ENCODE assay signal across 10 cellular contexts in genomic region chr11:14075118-14075601, GRCh38.
DNase-seq lines count a peak whose midpoint lies in the region; ATAC-seq and TF ChIP-seq lines count a peak whose summit lies in the region.
"Had no signal": no experiment of that assay in that cellular context is flagged by ENCODE, and none has a peak within 500 bp of the region (broad histone marks: within the 10 kb centered on the region; RNA-seq: fewer than 3 reads in every experiment).

No MANE protein-coding gene starts in this region.

- H3K4me1 Mint-ChIP-seq in osteocyte (ENCODE audit: unreplicated experiment), result no peaks in the 10 kb centered on the region

- 83% methylated on average over 7 of the region's 7 CpGs for WGBS in esophagus muscularis mucosa
- 79 to 90% methylated on average over 7 of the region's 7 CpGs for WGBS in aorta, 2 donors

- peaks cover 0 to 4% (median 0%) of the 10 kb centered on the region in 4 donors for H3K4me1 ChIP-seq in esophagus muscularis mucosa
- H3K4me1 ChIP-seq in aorta (ENCODE audit: control insufficient read depth in 1 of 2, insufficient read depth in 2 of 2, low read length in 2 of 2), result peaks cover 0 to 1% of the 10 kb centered on the region in 2 donors

- no peak for TF ChIP-seq POLR2A in esophagus muscularis mucosa (IDR thresholded peaks at IDR 0.05; ENCODE audit: low read depth)

- H3K4me3 Mint-ChIP-seq in osteocyte (ENCODE audit: unreplicated experiment), result no peak overlapping the region

- H3K27ac ChIP-seq in esophagus muscularis mucosa (replicated peaks in 1 of 4) (no peak overlapping the region), aorta (ENCODE audit: low read depth in 1 of 2, low read length in 2 of 2) (no peak overlapping the region)
- H3K27ac ChIP-seq: brain microvascular endothelial cell had no signal

- no peak overlapping the region for H3K27ac Mint-ChIP-seq in osteocyte (ENCODE audit: unreplicated experiment)

- DNase-seq in M059J (ENCODE audit: low read depth), result peak; percentile 63
- peak; percentile 22 to 44 for DNase-seq in activated CD8-positive, alpha-beta memory T cell treated with anti-CD3 and anti-CD28 coated beads for 1 hour (ENCODE audit: extremely low read depth in 1 of 2, low read depth in 1 of 2)
- peak; percentile 64 for DNase-seq in esophagus muscularis mucosa (ENCODE audit: extremely low spot score)
- peak; percentile 44 to 51 for DNase-seq in stimulated activated CD8-positive, alpha-beta memory T cell treated with anti-CD3 and anti-CD28 coated beads, Interleukin-15, amount 100 ng/mL, for 48 hours (ENCODE audit: low read depth in 2 of 2)
- no peak for DNase-seq in aorta
- DNase-seq in osteocyte (ENCODE audit: extremely low spot score, unreplicated experiment), result no peak
- no peak for DNase-seq in SIG-M5 treated with dmso at 0.1 percent for 504 hours (lab: John Stamatoyannopoulos, UW; ENCODE audit: unreplicated experiment)
- DNase-seq in NCI-H1105 (lab: John Stamatoyannopoulos, UW), result no peak
- DNase-seq: brain microvascular endothelial cell had no signal

- no peaks in the 10 kb centered on the region for H3K9me3 Mint-ChIP-seq in osteocyte (ENCODE audit: unreplicated experiment)

- H3K27me3 ChIP-seq in esophagus muscularis mucosa (no peaks in the 10 kb centered on the region), aorta (ENCODE audit: control insufficient read depth in 1 of 2, insufficient read depth in 2 of 2, low read length in 1 of 2) (no peaks in the 10 kb centered on the region)
- H3K27me3 ChIP-seq: brain microvascular endothelial cell had no signal

- H3K9me3 ChIP-seq in esophagus muscularis mucosa, result no peaks in the 10 kb centered on the region
- no peaks in the 10 kb centered on the region for H3K9me3 ChIP-seq in aorta (ENCODE audit: control insufficient read depth, low read length)

- H3K4me3 ChIP-seq in esophagus muscularis mucosa (no peak overlapping the region), aorta (ENCODE audit: low read length in 2 of 2) (no peak overlapping the region)
- H3K4me3 ChIP-seq: K562 had no signal

- ATAC-seq in aorta (ENCODE audit: low FRiP score), result no peak
- ATAC-seq: K562 had no signal

- H3K36me3 ChIP-seq in esophagus muscularis mucosa (no peaks in the 10 kb centered on the region), aorta (ENCODE audit: control insufficient read depth in 1 of 2, insufficient read depth in 2 of 2, low read length in 1 of 2) (no peaks in the 10 kb centered on the region)
- H3K36me3 ChIP-seq: brain microvascular endothelial cell had no signal

- TF ChIP-seq EP300 in esophagus muscularis mucosa (IDR thresholded peaks at IDR 0.05), result no peak

- peaks cover 6% of the 10 kb centered on the region for H3K27me3 Mint-ChIP-seq in osteocyte (ENCODE audit: unreplicated experiment)

- intact Hi-C loops in esophagus muscularis mucosa (cut with DNase I), result no loop called here
- intact Hi-C loops in aorta (cut with DNase I), result no loop called here

- TF ChIP-seq CTCF in esophagus muscularis mucosa (IDR thresholded peaks at IDR 0.05) (no peak), osteocyte (IDR thresholded peaks at IDR 0.05) (no peak)

- H3K36me3 Mint-ChIP-seq in osteocyte (ENCODE audit: unreplicated experiment), result no peaks in the 10 kb centered on the region

Comparison
In these comparisons a context has a peak if more than half of its experiments do, and no peak if none do; other contexts are left out.
1. DNase-seq: peak in M059J (single experiment), activated CD8-positive, alpha-beta memory T cell treated with anti-CD3 and anti-CD28 coated beads for 1 hour (2 of 2), esophagus muscularis mucosa (single experiment) and stimulated activated CD8-positive, alpha-beta memory T cell treated with anti-CD3 and anti-CD28 coated beads, Interleukin-15, amount 100 ng/mL, for 48 hours (2 of 2); none in aorta (0 of 2), osteocyte (single experiment), SIG-M5 treated with dmso at 0.1 percent for 504 hours (single experiment) and NCI-H1105 (single experiment).